ENCODE assay signal across 1 cellular context in the genomic region with DNA sequence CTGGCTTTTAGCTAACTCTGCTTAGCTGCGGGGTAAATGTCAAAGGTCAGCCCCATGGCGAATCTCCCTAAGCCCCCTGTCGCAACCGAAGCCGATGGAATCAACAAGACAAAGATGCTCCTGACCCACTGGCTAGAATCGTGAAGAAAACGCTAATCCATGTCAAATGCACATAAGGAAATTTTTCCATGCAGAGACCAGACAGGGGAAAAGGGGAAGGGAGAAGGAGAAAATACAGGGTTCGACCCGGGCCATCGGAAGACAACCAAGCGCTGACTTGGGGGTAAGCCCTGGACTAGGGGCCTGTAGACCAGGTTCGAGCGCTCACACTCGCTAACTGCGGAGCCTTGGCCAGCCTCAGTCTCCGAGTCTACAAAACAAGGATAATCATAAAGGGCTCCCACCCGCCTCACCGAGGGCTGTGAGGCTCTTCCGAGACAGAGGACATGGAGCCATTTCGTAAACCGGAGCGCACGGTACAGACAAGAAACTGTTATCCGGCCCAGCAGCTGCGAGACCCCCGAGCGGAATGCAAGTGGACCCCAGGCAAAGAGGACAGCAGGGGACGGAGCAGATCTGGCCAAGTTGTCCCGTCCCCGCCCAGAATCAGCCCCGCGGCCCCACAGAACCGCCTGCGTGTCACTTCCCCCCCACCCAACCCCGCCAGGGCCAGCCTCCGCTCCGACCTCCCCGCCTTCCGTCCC.
A peak's percentile ranks its signal among the peaks of the same experiment; 100 is the strongest.
TF ChIP-seq lines count a peak whose summit lies in the region.

No MANE protein-coding gene starts in this region.

TF ChIP-seq in HepG2, 621 proteins besides CTCF, POLR2A, EP300 and RAD21 (continued from another document):
- no peak for TF ChIP-seq ZNF687 (CRISPR knock-in tag; IDR thresholded peaks at IDR 0.05)
- no peak for TF ChIP-seq ZNF674 (CRISPR knock-in tag; IDR thresholded peaks at IDR 0.05; ENCODE audit: low read depth)
- peak; percentile 11; the same call in 1 of the 2 replicates for TF ChIP-seq ETS1 (CRISPR knock-in tag; IDR thresholded peaks at IDR 0.05)
